ENCODE assay signal across 2 cellular contexts in genomic region chr12:68240079-68240478, GRCh38.
TF ChIP-seq lines count a peak whose summit lies in the region.

No MANE protein-coding gene starts in this region.

TF ChIP-seq in IMR-90, 13 proteins besides CTCF, POLR2A, EP300 and RAD21:
- TF ChIP-seq MAZ (IDR thresholded peaks at IDR 0.05; ENCODE audit: borderline replicate concordance, low read depth, low read length) (no peak), CEBPB (IDR thresholded peaks at IDR 0.05; ENCODE audit: low read depth, low read length) (peak; percentile 10; the same call in 1 of the 2 replicates), MXI1 (IDR thresholded peaks at IDR 0.05; ENCODE audit: borderline replicate concordance, low read depth, low read length) (no peak), SMC3 (IDR thresholded peaks at IDR 0.05; ENCODE audit: low read depth, low read length) (no peak), FOS (IDR thresholded peaks at IDR 0.05; ENCODE audit: low read depth, low read length) (peak; percentile 46; the same call in 1 of the 2 replicates), MAFK (IDR thresholded peaks at IDR 0.05; ENCODE audit: low read depth, low read length) (no peak), RCOR1 (IDR thresholded peaks at IDR 0.05; ENCODE audit: insufficient replicate concordance, low read length) (no peak), CHD1 (IDR thresholded peaks at IDR 0.05; ENCODE audit: low read depth, low read length) (no peak), NFE2L2 (IDR thresholded peaks at IDR 0.05; ENCODE audit: low read depth, low read length) (no peak), RFX5 (IDR thresholded peaks at IDR 0.05; ENCODE audit: low read depth, low read length) (no peak), ELK1 (IDR thresholded peaks at IDR 0.05; ENCODE audit: borderline replicate concordance, low read depth, low read length) (no peak)

TF ChIP-seq in K562, 482 proteins besides CTCF, POLR2A, EP300 and RAD21 (continues in another document):
- TF ChIP-seq JUNB (CRISPR knock-in tag; conservative IDR thresholded peaks at IDR 0.05) (peak; percentile 74), SMAD4 (CRISPR knock-in tag; conservative IDR thresholded peaks at IDR 0.05) (0 out of 2 replicates have a peak, but pooled peaks have one; percentile 23), MGA (IDR thresholded peaks at IDR 0.05) (0 out of 2 replicates have a peak, but pooled peaks have one; percentile 27), ZNF24 (IDR thresholded peaks at IDR 0.05) (peak; percentile 97), SMARCC2 (IDR thresholded peaks at IDR 0.05; ENCODE audit: low read depth) (peak; percentile 62; the same call in 1 of the 2 replicates), ARID1B (IDR thresholded peaks at IDR 0.05) (peak; percentile 71), PTRF (tag; IDR thresholded peaks at IDR 0.05) (0 out of 2 replicates have a peak, but pooled peaks have one; percentile 30), ZNF318 (IDR thresholded peaks at IDR 0.05; ENCODE audit: borderline replicate concordance in 1 of 2, low read depth in 1 of 2) (peak in 1 of 2 experiments; percentile 63; a peak in 2 of 4 replicates), JUN (IDR thresholded peaks at IDR 0.05; ENCODE audit: borderline replicate concordance, low read depth, low read length) (peak; percentile 90), JUN (CRISPR knock-in tag; IDR thresholded peaks at IDR 0.05; ENCODE audit: borderline replicate concordance) (no peak), FOXK2 (conservative IDR thresholded peaks at IDR 0.05 in 1 of 2, IDR thresholded peaks at IDR 0.05 in 1 of 2; ENCODE audit: low read depth in 2 of 2) (no peak), C11orf30 (IDR thresholded peaks at IDR 0.05; ENCODE audit: low read depth) (0 out of 2 replicates have a peak, but pooled peaks have one; percentile 5), SMARCE1 (IDR thresholded peaks at IDR 0.05) (peak; percentile 81; the same call in 1 of the 2 replicates), PATZ1 (CRISPR knock-in tag; IDR thresholded peaks at IDR 0.05; ENCODE audit: borderline replicate concordance) (no peak), JUND (IDR thresholded peaks at IDR 0.05; ENCODE audit: borderline replicate concordance, low read depth, low read length) (peak; percentile 97), JUND (tag; IDR thresholded peaks at IDR 0.05; ENCODE audit: borderline replicate concordance, low read depth, low read length) (peak; percentile 98; the same call in 2 of the 3 replicates), HDGF (IDR thresholded peaks at IDR 0.05) (no peak), ETV5 (CRISPR knock-in tag; IDR thresholded peaks at IDR 0.05; ENCODE audit: low read depth) (no peak), RBM14 (IDR thresholded peaks at IDR 0.05; ENCODE audit: borderline replicate concordance, insufficient read depth, low read depth, low read length) (no peak), NEUROD1 (IDR thresholded peaks at IDR 0.05; ENCODE audit: borderline replicate concordance, low read depth, low read length, partially characterized antibody) (peak; percentile 52), SPI1 (IDR thresholded peaks at IDR 0.05; ENCODE audit: borderline replicate concordance, low read depth, low read length) (peak; percentile 15; the same call in 1 of the 2 replicates), PHF21A (IDR thresholded peaks at IDR 0.05; ENCODE audit: borderline replicate concordance, low read depth) (0 out of 2 replicates have a peak, but pooled peaks have one; percentile 28), CREB3 (tag; conservative IDR thresholded peaks at IDR 0.05; ENCODE audit: low read depth) (no peak), ZNF639 (CRISPR knock-in tag; conservative IDR thresholded peaks at IDR 0.05 in 1 of 2, IDR thresholded peaks at IDR 0.05 in 1 of 2) (0 out of 4 replicates have a peak, but pooled peaks of 1 of the 2 experiments have one; percentile 29)
